Comparison of ENCODE assay signal across 1 cellular context in the genomic region with DNA sequence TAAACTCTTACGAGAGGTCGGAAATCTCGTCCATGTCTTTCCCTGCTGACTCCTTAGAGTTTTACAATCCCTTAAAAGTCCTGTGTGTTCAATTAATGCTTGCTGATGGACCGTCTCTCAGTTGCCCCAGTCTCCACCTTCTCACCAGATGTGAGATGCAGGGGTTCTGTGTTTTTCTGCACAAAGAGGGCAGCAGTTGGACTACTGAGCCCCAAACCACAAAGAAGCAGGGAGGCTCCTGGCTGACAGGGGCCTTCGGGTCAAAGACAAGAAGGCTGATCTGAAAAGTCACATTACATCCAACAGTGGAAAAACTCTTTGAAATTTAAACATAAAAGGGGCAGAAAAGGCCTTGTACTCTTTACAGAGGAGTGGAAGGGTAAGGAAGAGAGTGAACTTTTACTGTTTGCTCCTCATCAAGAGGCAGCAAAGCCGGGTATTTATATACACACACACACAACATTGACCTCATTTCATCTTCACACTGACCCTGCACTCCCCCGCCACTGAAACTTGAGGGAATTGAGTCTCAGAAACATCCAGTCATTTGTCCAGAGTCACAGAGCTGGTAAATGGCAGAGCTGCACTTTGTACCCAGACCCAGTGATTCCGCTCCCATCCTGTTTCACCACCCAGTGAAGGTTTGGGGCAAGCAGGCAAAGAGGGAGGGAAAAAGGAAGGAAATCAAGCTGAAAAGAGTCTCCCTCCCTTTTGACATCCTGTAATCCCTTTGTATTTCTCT.
TF ChIP-seq lines count a peak whose summit lies in the region.

No MANE protein-coding gene starts in this region.

TF ChIP-seq in HepG2, 621 proteins besides CTCF, POLR2A, EP300 and RAD21 (continues in another document):
- TF ChIP-seq, protein P1, sequence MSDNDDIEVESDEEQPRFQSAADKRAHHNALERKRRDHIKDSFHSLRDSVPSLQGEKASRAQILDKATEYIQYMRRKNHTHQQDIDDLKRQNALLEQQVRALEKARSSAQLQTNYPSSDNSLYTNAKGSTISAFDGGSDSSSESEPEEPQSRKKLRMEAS (IDR thresholded peaks at IDR 0.05), result no peak
- TF ChIP-seq CEBPG (CRISPR knock-in tag; IDR thresholded peaks at IDR 0.05), result peak; percentile 63
- no peak for TF ChIP-seq ZNF550 (CRISPR knock-in tag; IDR thresholded peaks at IDR 0.05; ENCODE audit: borderline replicate concordance)
- peak; percentile 34; the same call in 1 of the 2 replicates for TF ChIP-seq RXRB (CRISPR knock-in tag; IDR thresholded peaks at IDR 0.05; ENCODE audit: borderline replicate concordance)
- no peak for TF ChIP-seq TBX2 (CRISPR knock-in tag; IDR thresholded peaks at IDR 0.05; ENCODE audit: borderline replicate concordance)
- no peak for TF ChIP-seq SMAD3 (CRISPR knock-in tag; IDR thresholded peaks at IDR 0.05)
- TF ChIP-seq, protein P2, sequence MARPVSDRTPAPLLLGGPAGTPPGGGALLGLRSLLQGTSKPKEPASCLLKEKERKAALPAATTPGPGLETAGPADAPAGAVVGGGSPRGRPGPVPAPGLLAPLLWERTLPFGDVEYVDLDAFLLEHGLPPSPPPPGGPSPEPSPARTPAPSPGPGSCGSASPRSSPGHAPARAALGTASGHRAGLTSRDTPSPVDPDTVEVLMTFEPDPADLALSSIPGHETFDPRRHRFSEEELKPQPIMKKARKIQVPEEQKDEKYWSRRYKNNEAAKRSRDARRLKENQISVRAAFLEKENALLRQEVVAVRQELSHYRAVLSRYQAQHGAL (CRISPR knock-in tag; IDR thresholded peaks at IDR 0.05; ENCODE audit: not compliant biosample characterization), result no peak
- no peak for TF ChIP-seq ZNF724P (CRISPR knock-in tag; IDR thresholded peaks at IDR 0.05; ENCODE audit: borderline replicate concordance)
- TF ChIP-seq MEF2D (CRISPR knock-in tag; IDR thresholded peaks at IDR 0.05), result 0 out of 2 replicates have a peak, but pooled peaks have one; percentile 26
- TF ChIP-seq KDM3A (CRISPR knock-in tag; IDR thresholded peaks at IDR 0.05; ENCODE audit: low read depth), result no peak
- TF ChIP-seq, protein P3, sequence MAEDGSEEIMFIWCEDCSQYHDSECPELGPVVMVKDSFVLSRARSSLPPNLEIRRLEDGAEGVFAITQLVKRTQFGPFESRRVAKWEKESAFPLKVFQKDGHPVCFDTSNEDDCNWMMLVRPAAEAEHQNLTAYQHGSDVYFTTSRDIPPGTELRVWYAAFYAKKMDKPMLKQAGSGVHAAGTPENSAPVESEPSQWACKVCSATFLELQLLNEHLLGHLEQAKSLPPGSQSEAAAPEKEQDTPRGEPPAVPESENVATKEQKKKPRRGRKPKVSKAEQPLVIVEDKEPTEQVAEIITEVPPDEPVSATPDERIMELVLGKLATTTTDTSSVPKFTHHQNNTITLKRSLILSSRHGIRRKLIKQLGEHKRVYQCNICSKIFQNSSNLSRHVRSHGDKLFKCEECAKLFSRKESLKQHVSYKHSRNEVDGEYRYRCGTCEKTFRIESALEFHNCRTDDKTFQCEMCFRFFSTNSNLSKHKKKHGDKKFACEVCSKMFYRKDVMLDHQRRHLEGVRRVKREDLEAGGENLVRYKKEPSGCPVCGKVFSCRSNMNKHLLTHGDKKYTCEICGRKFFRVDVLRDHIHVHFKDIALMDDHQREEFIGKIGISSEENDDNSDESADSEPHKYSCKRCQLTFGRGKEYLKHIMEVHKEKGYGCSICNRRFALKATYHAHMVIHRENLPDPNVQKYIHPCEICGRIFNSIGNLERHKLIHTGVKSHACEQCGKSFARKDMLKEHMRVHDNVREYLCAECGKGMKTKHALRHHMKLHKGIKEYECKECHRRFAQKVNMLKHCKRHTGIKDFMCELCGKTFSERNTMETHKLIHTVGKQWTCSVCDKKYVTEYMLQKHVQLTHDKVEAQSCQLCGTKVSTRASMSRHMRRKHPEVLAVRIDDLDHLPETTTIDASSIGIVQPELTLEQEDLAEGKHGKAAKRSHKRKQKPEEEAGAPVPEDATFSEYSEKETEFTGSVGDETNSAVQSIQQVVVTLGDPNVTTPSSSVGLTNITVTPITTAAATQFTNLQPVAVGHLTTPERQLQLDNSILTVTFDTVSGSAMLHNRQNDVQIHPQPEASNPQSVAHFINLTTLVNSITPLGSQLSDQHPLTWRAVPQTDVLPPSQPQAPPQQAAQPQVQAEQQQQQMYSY (CRISPR knock-in tag; IDR thresholded peaks at IDR 0.05), result no peak
- TF ChIP-seq CREB1 (IDR thresholded peaks at IDR 0.05), result no peak
- no peak for TF ChIP-seq CREB1 (CRISPR knock-in tag; IDR thresholded peaks at IDR 0.05)
- TF ChIP-seq ZFP62 (CRISPR knock-in tag; IDR thresholded peaks at IDR 0.05), result no peak
- TF ChIP-seq, protein P4, sequence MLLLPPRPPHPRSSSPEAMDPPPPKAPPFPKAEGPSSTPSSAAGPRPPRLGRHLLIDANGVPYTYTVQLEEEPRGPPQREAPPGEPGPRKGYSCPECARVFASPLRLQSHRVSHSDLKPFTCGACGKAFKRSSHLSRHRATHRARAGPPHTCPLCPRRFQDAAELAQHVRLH (CRISPR knock-in tag; IDR thresholded peaks at IDR 0.05; ENCODE audit: borderline replicate concordance, low read depth), result no peak
- TF ChIP-seq ZNF558 (CRISPR knock-in tag; IDR thresholded peaks at IDR 0.05; ENCODE audit: borderline replicate concordance), result no peak
- no peak for TF ChIP-seq SNRNP70 (IDR thresholded peaks at IDR 0.05; ENCODE audit: low read depth, low read length)
- TF ChIP-seq, protein P5, sequence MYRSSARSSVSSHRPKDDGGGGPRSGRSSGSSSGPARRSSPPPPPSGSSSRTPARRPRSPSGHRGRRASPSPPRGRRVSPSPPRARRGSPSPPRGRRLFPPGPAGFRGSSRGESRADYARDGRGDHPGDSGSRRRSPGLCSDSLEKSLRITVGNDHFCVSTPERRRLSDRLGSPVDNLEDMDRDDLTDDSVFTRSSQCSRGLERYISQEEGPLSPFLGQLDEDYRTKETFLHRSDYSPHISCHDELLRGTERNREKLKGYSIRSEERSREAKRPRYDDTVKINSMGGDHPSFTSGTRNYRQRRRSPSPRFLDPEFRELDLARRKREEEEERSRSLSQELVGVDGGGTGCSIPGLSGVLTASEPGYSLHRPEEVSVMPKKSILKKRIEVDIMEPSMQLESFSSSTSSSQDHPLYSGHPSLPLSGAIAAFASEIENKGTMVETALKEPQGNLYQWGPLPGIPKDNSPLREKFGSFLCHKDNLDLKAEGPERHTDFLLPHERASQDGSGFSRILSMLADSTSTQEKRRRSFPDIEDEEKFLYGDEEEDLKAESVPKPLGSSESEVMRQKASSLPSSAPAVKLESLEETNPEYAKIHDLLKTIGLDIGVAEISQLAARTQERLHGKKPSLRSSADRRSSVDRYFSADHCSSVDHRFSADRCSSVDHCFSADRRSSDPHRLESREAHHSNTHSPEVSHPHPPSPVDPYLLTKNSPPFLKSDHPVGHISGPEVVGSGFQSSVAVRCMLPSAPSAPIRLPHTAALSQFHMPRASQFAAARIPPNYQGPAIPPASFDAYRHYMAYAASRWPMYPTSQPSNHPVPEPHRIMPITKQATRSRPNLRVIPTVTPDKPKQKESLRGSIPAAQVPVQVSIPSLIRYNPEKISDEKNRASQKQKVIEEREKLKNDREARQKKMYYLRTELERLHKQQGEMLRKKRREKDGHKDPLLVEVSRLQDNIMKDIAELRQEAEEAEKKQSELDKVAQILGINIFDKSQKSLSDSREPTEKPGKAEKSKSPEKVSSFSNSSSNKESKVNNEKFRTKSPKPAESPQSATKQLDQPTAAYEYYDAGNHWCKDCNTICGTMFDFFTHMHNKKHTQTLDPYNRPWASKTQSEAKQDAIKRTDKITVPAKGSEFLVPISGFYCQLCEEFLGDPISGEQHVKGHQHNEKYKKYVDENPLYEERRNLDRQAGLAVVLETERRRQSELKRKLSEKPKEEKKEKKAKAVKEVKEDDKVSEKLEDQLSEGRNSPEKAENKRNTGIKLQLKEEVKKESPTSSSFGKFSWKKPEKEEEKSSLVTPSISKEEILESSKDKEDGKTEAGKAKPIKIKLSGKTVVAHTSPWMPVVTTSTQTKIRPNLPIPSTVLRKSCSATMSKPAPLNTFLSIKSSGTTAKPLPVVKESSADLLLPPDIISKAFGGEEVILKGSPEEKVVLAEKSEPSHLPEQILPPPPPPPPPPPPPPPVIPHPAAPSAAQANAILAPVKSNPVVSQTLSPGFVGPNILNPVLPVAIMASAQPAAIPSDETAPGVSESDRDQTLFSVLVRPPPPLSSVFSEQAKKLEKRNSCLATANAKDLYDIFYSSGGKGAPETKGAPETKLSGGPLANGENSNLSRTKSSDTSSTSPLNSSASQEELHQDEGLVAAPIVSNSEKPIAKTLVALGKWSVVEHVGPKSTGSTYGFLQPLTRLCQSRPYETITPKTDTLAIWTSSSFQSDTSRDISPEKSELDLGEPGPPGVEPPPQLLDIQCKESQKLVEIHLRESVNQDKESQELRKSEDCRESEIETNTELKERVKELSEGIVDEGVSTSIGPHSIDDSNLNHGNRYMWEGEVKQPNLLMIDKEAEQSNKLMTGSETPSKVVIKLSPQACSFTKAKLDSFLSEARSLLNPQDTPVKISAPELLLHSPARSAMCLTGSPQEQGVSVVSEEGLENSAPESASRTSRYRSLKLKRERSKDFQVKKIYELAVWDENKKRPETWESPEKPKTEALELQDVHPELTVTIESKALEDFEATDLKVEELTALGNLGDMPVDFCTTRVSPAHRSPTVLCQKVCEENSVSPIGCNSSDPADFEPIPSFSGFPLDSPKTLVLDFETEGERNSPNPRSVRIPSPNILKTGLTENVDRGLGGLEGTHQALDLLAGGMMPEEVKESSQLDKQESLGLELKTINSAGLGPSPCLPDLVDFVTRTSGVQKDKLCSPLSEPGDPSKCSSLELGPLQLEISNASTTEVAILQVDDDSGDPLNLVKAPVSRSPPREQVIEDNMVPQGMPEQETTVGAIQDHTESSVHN (CRISPR knock-in tag; IDR thresholded peaks at IDR 0.05), result no peak
- TF ChIP-seq, protein P6, sequence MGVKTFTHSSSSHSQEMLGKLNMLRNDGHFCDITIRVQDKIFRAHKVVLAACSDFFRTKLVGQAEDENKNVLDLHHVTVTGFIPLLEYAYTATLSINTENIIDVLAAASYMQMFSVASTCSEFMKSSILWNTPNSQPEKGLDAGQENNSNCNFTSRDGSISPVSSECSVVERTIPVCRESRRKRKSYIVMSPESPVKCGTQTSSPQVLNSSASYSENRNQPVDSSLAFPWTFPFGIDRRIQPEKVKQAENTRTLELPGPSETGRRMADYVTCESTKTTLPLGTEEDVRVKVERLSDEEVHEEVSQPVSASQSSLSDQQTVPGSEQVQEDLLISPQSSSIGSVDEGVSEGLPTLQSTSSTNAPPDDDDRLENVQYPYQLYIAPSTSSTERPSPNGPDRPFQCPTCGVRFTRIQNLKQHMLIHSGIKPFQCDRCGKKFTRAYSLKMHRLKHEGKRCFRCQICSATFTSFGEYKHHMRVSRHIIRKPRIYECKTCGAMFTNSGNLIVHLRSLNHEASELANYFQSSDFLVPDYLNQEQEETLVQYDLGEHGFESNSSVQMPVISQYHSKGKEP (CRISPR knock-in tag; IDR thresholded peaks at IDR 0.05), result no peak
- no peak for TF ChIP-seq ZNF879 (CRISPR knock-in tag; IDR thresholded peaks at IDR 0.05)
- TF ChIP-seq YEATS4 (CRISPR knock-in tag; IDR thresholded peaks at IDR 0.05; ENCODE audit: borderline replicate concordance), result no peak
- TF ChIP-seq, protein P7, sequence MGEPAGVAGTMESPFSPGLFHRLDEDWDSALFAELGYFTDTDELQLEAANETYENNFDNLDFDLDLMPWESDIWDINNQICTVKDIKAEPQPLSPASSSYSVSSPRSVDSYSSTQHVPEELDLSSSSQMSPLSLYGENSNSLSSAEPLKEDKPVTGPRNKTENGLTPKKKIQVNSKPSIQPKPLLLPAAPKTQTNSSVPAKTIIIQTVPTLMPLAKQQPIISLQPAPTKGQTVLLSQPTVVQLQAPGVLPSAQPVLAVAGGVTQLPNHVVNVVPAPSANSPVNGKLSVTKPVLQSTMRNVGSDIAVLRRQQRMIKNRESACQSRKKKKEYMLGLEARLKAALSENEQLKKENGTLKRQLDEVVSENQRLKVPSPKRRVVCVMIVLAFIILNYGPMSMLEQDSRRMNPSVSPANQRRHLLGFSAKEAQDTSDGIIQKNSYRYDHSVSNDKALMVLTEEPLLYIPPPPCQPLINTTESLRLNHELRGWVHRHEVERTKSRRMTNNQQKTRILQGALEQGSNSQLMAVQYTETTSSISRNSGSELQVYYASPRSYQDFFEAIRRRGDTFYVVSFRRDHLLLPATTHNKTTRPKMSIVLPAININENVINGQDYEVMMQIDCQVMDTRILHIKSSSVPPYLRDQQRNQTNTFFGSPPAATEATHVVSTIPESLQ (CRISPR knock-in tag; conservative IDR thresholded peaks at IDR 0.05), result no peak
- no peak for TF ChIP-seq ARNT2 (CRISPR knock-in tag; IDR thresholded peaks at IDR 0.05; ENCODE audit: low read depth)
- TF ChIP-seq REXO4 (CRISPR knock-in tag; IDR thresholded peaks at IDR 0.05; ENCODE audit: borderline replicate concordance), result no peak
- no peak for TF ChIP-seq ZNF460 (CRISPR knock-in tag; IDR thresholded peaks at IDR 0.05; ENCODE audit: borderline replicate concordance)
- no peak for TF ChIP-seq ISX (CRISPR knock-in tag; conservative IDR thresholded peaks at IDR 0.05)
- TF ChIP-seq, protein P8, sequence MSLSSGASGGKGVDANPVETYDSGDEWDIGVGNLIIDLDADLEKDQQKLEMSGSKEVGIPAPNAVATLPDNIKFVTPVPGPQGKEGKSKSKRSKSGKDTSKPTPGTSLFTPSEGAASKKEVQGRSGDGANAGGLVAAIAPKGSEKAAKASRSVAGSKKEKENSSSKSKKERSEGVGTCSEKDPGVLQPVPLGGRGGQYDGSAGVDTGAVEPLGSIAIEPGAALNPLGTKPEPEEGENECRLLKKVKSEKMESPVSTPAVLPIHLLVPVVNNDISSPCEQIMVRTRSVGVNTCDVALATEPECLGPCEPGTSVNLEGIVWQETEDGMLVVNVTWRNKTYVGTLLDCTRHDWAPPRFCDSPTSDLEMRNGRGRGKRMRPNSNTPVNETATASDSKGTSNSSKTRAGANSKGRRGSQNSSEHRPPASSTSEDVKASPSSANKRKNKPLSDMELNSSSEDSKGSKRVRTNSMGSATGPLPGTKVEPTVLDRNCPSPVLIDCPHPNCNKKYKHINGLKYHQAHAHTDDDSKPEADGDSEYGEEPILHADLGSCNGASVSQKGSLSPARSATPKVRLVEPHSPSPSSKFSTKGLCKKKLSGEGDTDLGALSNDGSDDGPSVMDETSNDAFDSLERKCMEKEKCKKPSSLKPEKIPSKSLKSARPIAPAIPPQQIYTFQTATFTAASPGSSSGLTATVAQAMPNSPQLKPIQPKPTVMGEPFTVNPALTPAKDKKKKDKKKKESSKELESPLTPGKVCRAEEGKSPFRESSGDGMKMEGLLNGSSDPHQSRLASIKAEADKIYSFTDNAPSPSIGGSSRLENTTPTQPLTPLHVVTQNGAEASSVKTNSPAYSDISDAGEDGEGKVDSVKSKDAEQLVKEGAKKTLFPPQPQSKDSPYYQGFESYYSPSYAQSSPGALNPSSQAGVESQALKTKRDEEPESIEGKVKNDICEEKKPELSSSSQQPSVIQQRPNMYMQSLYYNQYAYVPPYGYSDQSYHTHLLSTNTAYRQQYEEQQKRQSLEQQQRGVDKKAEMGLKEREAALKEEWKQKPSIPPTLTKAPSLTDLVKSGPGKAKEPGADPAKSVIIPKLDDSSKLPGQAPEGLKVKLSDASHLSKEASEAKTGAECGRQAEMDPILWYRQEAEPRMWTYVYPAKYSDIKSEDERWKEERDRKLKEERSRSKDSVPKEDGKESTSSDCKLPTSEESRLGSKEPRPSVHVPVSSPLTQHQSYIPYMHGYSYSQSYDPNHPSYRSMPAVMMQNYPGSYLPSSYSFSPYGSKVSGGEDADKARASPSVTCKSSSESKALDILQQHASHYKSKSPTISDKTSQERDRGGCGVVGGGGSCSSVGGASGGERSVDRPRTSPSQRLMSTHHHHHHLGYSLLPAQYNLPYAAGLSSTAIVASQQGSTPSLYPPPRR (CRISPR knock-in tag; IDR thresholded peaks at IDR 0.05; ENCODE audit: borderline replicate concordance), result no peak
- no peak for TF ChIP-seq FOXC1 (CRISPR knock-in tag; IDR thresholded peaks at IDR 0.05; ENCODE audit: borderline replicate concordance)
- TF ChIP-seq JUND (CRISPR knock-in tag; IDR thresholded peaks at IDR 0.05), result no peak
- no peak for TF ChIP-seq NFKB2 (CRISPR knock-in tag; IDR thresholded peaks at IDR 0.05; ENCODE audit: borderline replicate concordance)
